In genomic region chr11:46333129-46333947, GRCh38 we compare ENCODE assay signal across 8 cellular contexts. TPM values are rescaled to one million over a fixed set of nuclear protein-coding genes. Genes with fewer than 3 reads are reported as not detected.
A peak's percentile ranks its signal among the peaks of the same experiment; 100 is the strongest.
DNase-seq lines count a peak whose midpoint lies in the region; ATAC-seq and TF ChIP-seq lines count a peak whose summit lies in the region.

No MANE protein-coding gene starts in this region.

- H3K36me3 Mint-ChIP-seq in neural progenitor cell, result no peaks in the 10 kb centered on the region

- peaks cover 39% of the 10 kb centered on the region for H3K27me3 ChIP-seq in neural progenitor cell
- H3K27me3 ChIP-seq in thyroid gland, result peaks cover 27% of the 10 kb centered on the region

- DNase-seq in DMS79 treated with DMSO at 0.1 percent for 48 hours (lab: John Stamatoyannopoulos, UW) (peak; percentile 65), NCI-H774 (lab: John Stamatoyannopoulos, UW) (peak; percentile 4), ecto neural progenitor cell (ENCODE audit: low spot score) (peak; percentile 66), neural progenitor cell (ENCODE audit: low spot score) (peak; percentile 61), cortex of kidney (lab: John Stamatoyannopoulos, UW) (no peak), foreskin melanocyte (no peak), thyroid gland (no peak)

- H3K4me2 ChIP-seq in neural progenitor cell, result peak overlapping the region; percentile 100

- H3K4me3 ChIP-seq in neural progenitor cell (peak overlapping the region; percentile 83), thyroid gland (replicated peaks in 1 of 3) (peak overlapping the region in 1 of 3 donors; percentile 38)

- intact Hi-C loops in thyroid gland (cut with DNase I), result no loop called here

- no peaks in the 10 kb centered on the region for H4K20me1 ChIP-seq in neural progenitor cell (ENCODE audit: low read depth)

- TF ChIP-seq POLR2A in thyroid gland (IDR thresholded peaks at IDR 0.05), result no peak

- no peak for ATAC-seq in GM21825 (IDR thresholded peaks at IDR 0.05; ENCODE audit: unreplicated experiment)

- H3K36me3 ChIP-seq in neural progenitor cell (no peaks in the 10 kb centered on the region), thyroid gland (no peaks in the 10 kb centered on the region)

- H2AFZ ChIP-seq in neural progenitor cell (replicated peaks), result peak overlapping the region; percentile 97

- no peak overlapping the region for H3K27ac ChIP-seq in neural progenitor cell
- no peak overlapping the region for H3K27ac ChIP-seq in thyroid gland

- H3K9ac ChIP-seq in neural progenitor cell, result no peak overlapping the region

- peaks cover 67% of the 10 kb centered on the region for H3F3A ChIP-seq in neural progenitor cell (ENCODE audit: low read depth)

- no peaks in the 10 kb centered on the region for H3K9me3 Mint-ChIP-seq in neural progenitor cell

- no peak overlapping the region for H3K27ac Mint-ChIP-seq in neural progenitor cell

- no peaks in the 10 kb centered on the region for H3K79me2 ChIP-seq in neural progenitor cell (ENCODE audit: low read depth)

- H3K4me1 ChIP-seq in neural progenitor cell (peaks cover 54% of the 10 kb centered on the region), thyroid gland (peaks cover 4 to 16% of the 10 kb centered on the region in 2 donors)

- peaks cover 67% of the 10 kb centered on the region for H3K4me1 Mint-ChIP-seq in neural progenitor cell

- H3K4me3 Mint-ChIP-seq in neural progenitor cell, result peak overlapping the region; percentile 84

- peaks cover 27% of the 10 kb centered on the region for H3K27me3 Mint-ChIP-seq in neural progenitor cell (ENCODE audit: insufficient read depth, low read depth)

- no peaks in the 10 kb centered on the region for H3K9me3 ChIP-seq in neural progenitor cell (ENCODE audit: low read depth)
- H3K9me3 ChIP-seq in thyroid gland, result no peaks in the 10 kb centered on the region

- 11 to 27% methylated on average over 9 to 19 of the region's 64 CpGs for WGBS in thyroid gland, 2 donors

- TF ChIP-seq CTCF in neural progenitor cell (IDR thresholded peaks at IDR 0.05) (no peak), thyroid gland (IDR thresholded peaks at IDR 0.05) (no peak)

RNA-seq across cellular contexts. Expression of gene DGKZ, which starts 13.9 kb away (rescaled TPM):
- total RNA-seq in neural progenitor cell (ENCODE audit: low replicate concordance) (12.5 and 55.5 TPM in 2 replicates), thyroid gland (10 to 100 TPM; 29.7 to 53.5 (median 41.8) TPM)

RNA-seq across cellular contexts. Expression of gene MDK, which starts 48.1 kb away (rescaled TPM):
- 600 and 1,035 TPM in 2 replicates for total RNA-seq in neural progenitor cell (ENCODE audit: low replicate concordance)
- total RNA-seq in thyroid gland, result 10 to 100 TPM in 3 of 4 donors, 1 to 10 TPM in 1; 3.3 to 24.3 (median 16.7) TPM

RNA-seq across cellular contexts. Expression of gene CREB3L1, which starts 55.9 kb away (rescaled TPM):
- total RNA-seq in neural progenitor cell (ENCODE audit: low replicate concordance), result 0.43 and 1.7 TPM in 2 replicates
- 1 to 10 TPM in 3 of 4 donors, under 1 TPM in 1; 0.88 to 3.1 (median 2.1) TPM for total RNA-seq in thyroid gland

RNA-seq across cellular contexts. Expression of gene CHRM4, which starts 58.2 kb away (rescaled TPM):
- total RNA-seq in neural progenitor cell (ENCODE audit: low replicate concordance) (0.31 TPM in 1 of 2 replicates, not detected in the other), thyroid gland (under 1 TPM in 1 of 4 donors, not detected in 3; 0.22 TPM)

Comparison
In these comparisons a context has a peak if more than half of its experiments do, and no peak if none do; other contexts are left out.
1. DNase-seq: peak in DMS79 treated with DMSO at 0.1 percent for 48 hours (single experiment), NCI-H774 (single experiment), ecto neural progenitor cell (single experiment) and neural progenitor cell (single experiment); none in cortex of kidney (single experiment), foreskin melanocyte (single experiment) and thyroid gland (0 of 2).
2. RNA of gene MDK, which starts 48.1 kb away (total RNA-seq): 600 to 1,035 TPM in neural progenitor cell; 3.3 to 24.3 TPM in thyroid gland; every median in the first group is over 10 times any median in the second.